Comparison of ENCODE assay signal across 8 cellular contexts in genomic region chr1:16122916-16123315, GRCh38. TPM values are rescaled to one million over a fixed set of nuclear protein-coding genes. Genes with fewer than 3 reads are reported as not detected.
DNase-seq lines count a peak whose midpoint lies in the region; ATAC-seq, FAIRE-seq and TF ChIP-seq lines count a peak whose summit lies in the region.

No MANE protein-coding gene starts in this region.

- ATAC-seq in HepG2: no peak
- no peak for ATAC-seq in right lobe of liver
- ATAC-seq in activated B cell treated with CpG ODN at 0.5 μM for 24 hours (ENCODE audit: low read depth): peak; percentile 18
- ATAC-seq in GM19452 (IDR thresholded peaks at IDR 0.05; ENCODE audit: unreplicated experiment): no peak

- no peaks in the 10 kb centered on the region for H3K79me2 ChIP-seq in HepG2 (ENCODE audit: insufficient read depth, low read length)

- H3K4me1 Mint-ChIP-seq in activated B cell treated with CpG ODN at 0.5 μM for 24 hours: peaks cover 4% of the 10 kb centered on the region

- TF ChIP-seq POLR2A in HepG2 (IDR thresholded peaks at IDR 0.05; ENCODE audit: insufficient read depth in 1 of 2, low read depth in 2 of 2, low read length in 2 of 2) (no peak), right lobe of liver (IDR thresholded peaks at IDR 0.05) (no peak), prostate gland (IDR thresholded peaks at IDR 0.05) (no peak)

- no peak overlapping the region for H3K9ac ChIP-seq in HepG2 (ENCODE audit: insufficient read depth, low read depth, low read length)

- no peak for FAIRE-seq in HepG2 (lab: Jason Lieb, UNC)

- H3K36me3 ChIP-seq in HepG2 (replicated peaks in 1 of 2; ENCODE audit: control insufficient read depth in 1 of 2, insufficient read depth in 2 of 2, low read length in 2 of 2) (peaks cover 27 to 34% of the 10 kb centered on the region in 2 experiments), right lobe of liver (peaks cover 0 to 13% (median 4%) of the 10 kb centered on the region in 4 donors), prostate gland (no peaks in the 10 kb centered on the region)

- no peaks in the 10 kb centered on the region for H3K9me3 ChIP-seq in HepG2 (ENCODE audit: low read length)
- H3K9me3 ChIP-seq in right lobe of liver: no peaks in the 10 kb centered on the region
- H3K9me3 ChIP-seq in prostate gland: no peaks in the 10 kb centered on the region

- POLR2A ChIA-PET in HepG2 (lab: Yijun Ruan, JAX) (interaction anchor here (1.0 to 1.8 kb wide), 2 partner anchors 10 to 21 kb away, joined by 3 to 6 read pairs; no protein-coding TSS in a partner anchor), activated B cell treated with CpG ODN at 0.5 μM for 24 hours (lab: Charles Lee) (no interaction called here)

- H3K4me3 Mint-ChIP-seq in activated B cell treated with CpG ODN at 0.5 μM for 24 hours: no peak overlapping the region

- in situ Hi-C loops in HepG2 (cut with HindIII; ENCODE audit: extremely low pct_ligation_motif_present, low pct_unique_long_range_greater_than_20kb): no loop called here

- no peaks in the 10 kb centered on the region for H3K36me3 Mint-ChIP-seq in activated B cell treated with CpG ODN at 0.5 μM for 24 hours (ENCODE audit: low read depth)

- WGBS in HepG2 (ENCODE audit: low lambda C conversion rate): 87% methylated on average over 6 of the region's 6 CpGs
- 62% methylated on average over 6 of the region's 6 CpGs for WGBS in right lobe of liver (ENCODE audit: insufficient coverage, low coverage, low lambda C conversion rate, missing lambda C conversion rate)
- WGBS in prostate gland: 79% methylated on average over 6 of the region's 6 CpGs

- DNase-seq in HepG2 (ENCODE audit: low spot score) (no peak), right lobe of liver (no peak), activated B cell treated with CpG ODN at 0.5 μM for 24 hours (no peak), hepatic stellate cell (ENCODE audit: low spot score) (peak; percentile 54), HPDE6-E6E7 (ENCODE audit: extremely low spot score) (no peak), prostate gland (ENCODE audit: low spot score) (no peak)
- DNase-seq in stimulated activated CD8-positive, alpha-beta memory T cell treated with anti-CD3 and anti-CD28 coated beads, Interleukin-7, amount 100 ng/mL, for 4 hours (ENCODE audit: low read depth in 2 of 2): peak; percentile 55 to 62

- no peak for TF ChIP-seq RAD21 in HepG2 (CRISPR knock-in tag; IDR thresholded peaks at IDR 0.05)

- H3K4me1 ChIP-seq in HepG2 (ENCODE audit: insufficient read depth, low read length) (peaks cover 55% of the 10 kb centered on the region), right lobe of liver (peaks cover 0 to 22% (median 3%) of the 10 kb centered on the region in 4 donors), prostate gland (replicated peaks) (peaks cover 10% of the 10 kb centered on the region)

- H3K4me2 ChIP-seq in HepG2 (ENCODE audit: low read depth, low read length): no peak overlapping the region

- no peak for TF ChIP-seq EP300 in HepG2 (IDR thresholded peaks at IDR 0.05; ENCODE audit: low read depth in 2 of 2, low read length in 2 of 2)
- TF ChIP-seq EP300 in HepG2 (CRISPR knock-in tag; IDR thresholded peaks at IDR 0.05; ENCODE audit: borderline replicate concordance): no peak

- H3K9me3 Mint-ChIP-seq in activated B cell treated with CpG ODN at 0.5 μM for 24 hours: no peaks in the 10 kb centered on the region

- TF ChIP-seq CTCF in HepG2 (CRISPR knock-in tag; IDR thresholded peaks at IDR 0.05): no peak
- TF ChIP-seq CTCF in right lobe of liver (IDR thresholded peaks at IDR 0.05): no peak
- no peak for TF ChIP-seq CTCF in activated B cell treated with CpG ODN at 0.5 μM for 24 hours (IDR thresholded peaks at IDR 0.05)
- TF ChIP-seq CTCF in prostate gland (IDR thresholded peaks at IDR 0.05): no peak

- no peak overlapping the region for H3K27ac Mint-ChIP-seq in activated B cell treated with CpG ODN at 0.5 μM for 24 hours

- H3K27me3 ChIP-seq in HepG2 (ENCODE audit: control insufficient read depth in 1 of 2, insufficient read depth in 2 of 2, low read length in 2 of 2) (peaks cover 0 to 3% of the 10 kb centered on the region in 2 experiments; a peak in 1 of 5 replicates), right lobe of liver (no peaks in the 10 kb centered on the region), prostate gland (replicated peaks; ENCODE audit: insufficient read depth) (no peaks in the 10 kb centered on the region)

- peaks cover 38% of the 10 kb centered on the region for H3K27me3 Mint-ChIP-seq in activated B cell treated with CpG ODN at 0.5 μM for 24 hours

- no peak overlapping the region for H2AFZ ChIP-seq in HepG2 (ENCODE audit: low read length)

- BruUV-seq in HepG2 (replicated peaks; lab: Mats Ljungman, UMichigan): no TSS peak

- H4K20me1 ChIP-seq in HepG2 (ENCODE audit: insufficient read depth, low read length): peaks cover 24% of the 10 kb centered on the region; the same call in 1 of the 2 replicates

- intact Hi-C loops in HepG2 (cut with micrococcal nuclease; ENCODE audit: unreplicated experiment) (no loop called here), right lobe of liver (cut with DNase I) (no loop called here), activated B cell treated with CpG ODN at 0.5 μM for 24 hours (cut with micrococcal nuclease) (no loop called here), prostate gland (cut with DNase I) (no loop called here)

- H3K4me3 ChIP-seq in HepG2 (replicated peaks in 1 of 3; ENCODE audit: insufficient read depth in 1 of 3, low read depth in 2 of 3, low read length in 3 of 3) (no peak overlapping the region), right lobe of liver (no peak overlapping the region), prostate gland (no peak overlapping the region)

- H3K27ac ChIP-seq in HepG2 (ENCODE audit: extremely low read length, insufficient read depth, low read length): no peak overlapping the region
- no peak overlapping the region for H3K27ac ChIP-seq in right lobe of liver
- no peak overlapping the region for H3K27ac ChIP-seq in prostate gland

- CTCF ChIA-PET in HepG2 (lab: Yijun Ruan, JAX; ENCODE audit: low intra/inter-chr PET ratio, low total read pairs) (no interaction called here), activated B cell treated with CpG ODN at 0.5 μM for 24 hours (lab: Charles Lee) (no interaction called here)

TF ChIP-seq in HepG2, 621 proteins besides CTCF, POLR2A, EP300 and RAD21 (continues in another document):
- TF ChIP-seq ZC3H13 (CRISPR knock-in tag; IDR thresholded peaks at IDR 0.05) (0 out of 2 replicates have a peak, but pooled peaks have one; percentile 1), AKAP8 (CRISPR knock-in tag; IDR thresholded peaks at IDR 0.05) (no peak)

RNA-seq across cellular contexts. Expression of gene EPHA2, which starts 33.0 kb away (rescaled TPM):
- total RNA-seq in HepG2 (2016; rRNA removed; fragmentation: Illumina TruSeq; extraction: Trizol) (15.5 and 33.6 TPM in 2 replicates), right lobe of liver (10 to 100 TPM in 4 of 6 experiments, 1 to 10 TPM in 2; 6.0 to 14.7 (median 10.8) TPM), activated B cell treated with CpG ODN at 0.5 μM for 24 hours (not detected in 2 replicates), prostate gland (10 to 100 TPM; 14.8 to 17.7 TPM)
- total RNA-seq in HepG2 (2016; cell fraction: cytosol; rRNA removed; fragmentation: Illumina TruSeq; extraction: Trizol; ENCODE audit: low read depth): 6.7 and 7.8 TPM in 2 replicates
- 10.8 and 35.8 TPM in 2 replicates for total RNA-seq in HepG2 (2016; cell fraction: insoluble cytoplasmic fraction; rRNA removed; fragmentation: Illumina TruSeq; extraction: Trizol)
- total RNA-seq in HepG2 (2016; cell fraction: membrane; rRNA removed; fragmentation: Illumina TruSeq; extraction: Trizol): 14.9 and 16.9 TPM in 2 replicates
- 41.9 and 47.9 TPM in 2 replicates for total RNA-seq in HepG2 (2016; cell fraction: nucleus; rRNA removed; fragmentation: Illumina TruSeq; extraction: Trizol)
- polyA plus RNA-seq in HepG2 (2011; rRNA removed): 53.6 and 62.5 TPM in 2 replicates
- 39.1 and 62.9 TPM in 2 replicates for polyA plus RNA-seq in HepG2 (2011; cell fraction: cytosol; rRNA removed)
- polyA plus RNA-seq in HepG2 (2011; cell fraction: nucleus; rRNA removed): 163 and 212 TPM in 2 replicates
- 25.4 and 56.3 TPM in 2 replicates for polyA plus RNA-seq in HepG2 (2012)
- 2.1 and 2.2 TPM in 2 replicates for polyA plus RNA-seq in HepG2 (2016; cell fraction: cytosol; fragmentation: Illumina TruSeq; extraction: Trizol; ENCODE audit: low read depth)
- polyA plus RNA-seq in HepG2 (2016; cell fraction: insoluble cytoplasmic fraction; fragmentation: Illumina TruSeq; extraction: Trizol; ENCODE audit: low read depth): 11.5 and 14.9 TPM in 2 replicates
- polyA plus RNA-seq in HepG2 (2016; cell fraction: membrane; fragmentation: Illumina TruSeq; extraction: Trizol; ENCODE audit: low read depth): 5.7 and 6.8 TPM in 2 replicates
- polyA plus RNA-seq in HepG2 (2016; cell fraction: nucleus; fragmentation: Illumina TruSeq; extraction: Trizol; ENCODE audit: insufficient read depth, low read depth): 84.4 and 87.2 TPM in 2 replicates
- polyA minus RNA-seq in HepG2 (2011; rRNA and poly(A)+ RNA removed; ENCODE audit: low replicate concordance): 69.9 and 218 TPM in 2 replicates
- 72.7 and 86.9 TPM in 2 replicates for polyA minus RNA-seq in HepG2 (2011; cell fraction: cytosol; rRNA and poly(A)+ RNA removed)
- 65.6 and 79.3 TPM in 2 replicates for polyA minus RNA-seq in HepG2 (2011; cell fraction: nucleus; rRNA and poly(A)+ RNA removed)

RNA-seq across cellular contexts. Expression of gene FAM131C, which starts 49.5 kb away (rescaled TPM):
- total RNA-seq in HepG2 (2016; rRNA removed; fragmentation: Illumina TruSeq; extraction: Trizol) (not detected in 2 replicates), right lobe of liver (under 1 TPM in 2 of 6 experiments, not detected in 4; 0.19 to 1.00 TPM), activated B cell treated with CpG ODN at 0.5 μM for 24 hours (not detected in 2 replicates), prostate gland (not detected)
- not detected in 2 replicates for total RNA-seq in HepG2 (2016; cell fraction: cytosol; rRNA removed; fragmentation: Illumina TruSeq; extraction: Trizol; ENCODE audit: low read depth)
- total RNA-seq in HepG2 (2016; cell fraction: insoluble cytoplasmic fraction; rRNA removed; fragmentation: Illumina TruSeq; extraction: Trizol): not detected in 2 replicates
- not detected in 2 replicates for total RNA-seq in HepG2 (2016; cell fraction: membrane; rRNA removed; fragmentation: Illumina TruSeq; extraction: Trizol)
- not detected in 2 replicates for total RNA-seq in HepG2 (2016; cell fraction: nucleus; rRNA removed; fragmentation: Illumina TruSeq; extraction: Trizol)
- 0.07 and 0.10 TPM in 2 replicates for polyA plus RNA-seq in HepG2 (2011; rRNA removed)
- polyA plus RNA-seq in HepG2 (2011; cell fraction: cytosol; rRNA removed): 0.06 and 0.11 TPM in 2 replicates
- polyA plus RNA-seq in HepG2 (2011; cell fraction: nucleus; rRNA removed): 0.10 and 0.17 TPM in 2 replicates
- polyA plus RNA-seq in HepG2 (2012): 0.13 and 0.69 TPM in 2 replicates
- not detected in 2 replicates for polyA plus RNA-seq in HepG2 (2016; cell fraction: cytosol; fragmentation: Illumina TruSeq; extraction: Trizol; ENCODE audit: low read depth)
- not detected in 2 replicates for polyA plus RNA-seq in HepG2 (2016; cell fraction: insoluble cytoplasmic fraction; fragmentation: Illumina TruSeq; extraction: Trizol; ENCODE audit: low read depth)
- polyA plus RNA-seq in HepG2 (2016; cell fraction: membrane; fragmentation: Illumina TruSeq; extraction: Trizol; ENCODE audit: low read depth): 0.09 TPM in 1 of 2 replicates, not detected in the other
- polyA plus RNA-seq in HepG2 (2016; cell fraction: nucleus; fragmentation: Illumina TruSeq; extraction: Trizol; ENCODE audit: insufficient read depth, low read depth): not detected in 2 replicates
- polyA minus RNA-seq in HepG2 (2011; rRNA and poly(A)+ RNA removed; ENCODE audit: low replicate concordance): 0.22 and 1.1 TPM in 2 replicates
- not detected in 2 replicates for polyA minus RNA-seq in HepG2 (2011; cell fraction: cytosol; rRNA and poly(A)+ RNA removed)
- polyA minus RNA-seq in HepG2 (2011; cell fraction: nucleus; rRNA and poly(A)+ RNA removed): not detected in 2 replicates

Comparison
In these comparisons a context has a peak if more than half of its experiments do, and no peak if none do; other contexts are left out.
1. DNase-seq: peak in hepatic stellate cell (single experiment) and stimulated activated CD8-positive, alpha-beta memory T cell treated with anti-CD3 and anti-CD28 coated beads, Interleukin-7, amount 100 ng/mL, for 4 hours (2 of 2); none in HepG2 (single experiment), right lobe of liver (0 of 3), activated B cell treated with CpG ODN at 0.5 μM for 24 hours (single experiment), HPDE6-E6E7 (single experiment) and prostate gland (single experiment).